Comparison of ENCODE assay signal across 8 cellular contexts in genomic region chr10:21525367-21526183, GRCh38. TPM values are rescaled to one million over a fixed set of nuclear protein-coding genes. Genes with fewer than 3 reads are reported as not detected.
DNase-seq lines count a peak whose midpoint lies in the region; ATAC-seq, FAIRE-seq and TF ChIP-seq lines count a peak whose summit lies in the region.

Gene SKIDA1, minus strand, starts transcription at chr10:21525682. Its CDS starts 7,860 bp downstream, at chr10:21517822.

- H3K27me3 ChIP-seq in HepG2 (ENCODE audit: control insufficient read depth in 1 of 2, insufficient read depth in 2 of 2, low read length in 2 of 2) = no peaks in the 10 kb centered on the region

- peak within 1 kb of the TSS; percentile 97 for H2AFZ ChIP-seq in HepG2 (ENCODE audit: low read length)

- peaks cover 38% of the 10 kb centered on the region for H3K4me1 ChIP-seq in HepG2 (ENCODE audit: insufficient read depth, low read length)

- peak within 1 kb of the TSS; percentile 95 for H3K27ac ChIP-seq in HepG2 (ENCODE audit: extremely low read length, insufficient read depth, low read length)

- H3K9ac ChIP-seq in HepG2 (ENCODE audit: insufficient read depth, low read depth, low read length) = peak within 1 kb of the TSS; percentile 92

- TF ChIP-seq CTCF in HepG2 (CRISPR knock-in tag; IDR thresholded peaks at IDR 0.05) = no peak; the same call in 1 of the 2 replicates

- POLR2A ChIA-PET in HepG2 (lab: Yijun Ruan, JAX) = interaction anchor here (0.8 to 5.0 kb wide), 19 partner anchors 10 to 1157 kb away, joined by 3 to 294 read pairs (median 5); partner anchors contain the start of genes COMMD3 and DNAJC1

- intact Hi-C loops in HepG2 (cut with micrococcal nuclease; ENCODE audit: unreplicated experiment) = loop anchor here (1.0 to 2.0 kb wide), 2 partner anchors 9 to 29 kb away; partner anchors contain the start of gene MLLT10

- in situ Hi-C loops in HepG2 (cut with HindIII; ENCODE audit: extremely low pct_ligation_motif_present, low pct_unique_long_range_greater_than_20kb) = no loop called here

- no peak for FAIRE-seq in HepG2 (lab: Jason Lieb, UNC)

- no peaks in the 10 kb centered on the region for H3K9me3 ChIP-seq in HepG2 (ENCODE audit: low read length)

- TF ChIP-seq POLR2A in HepG2 (IDR thresholded peaks at IDR 0.05; ENCODE audit: insufficient read depth in 1 of 2, low read depth in 2 of 2, low read length in 2 of 2) = peak in 1 of 2 experiments; percentile 78; a peak in 2 of 4 replicates

- no peaks in the 10 kb centered on the region for H4K20me1 ChIP-seq in HepG2 (ENCODE audit: insufficient read depth, low read length)

- peak; percentile 55 for ATAC-seq in GM19025 (IDR thresholded peaks at IDR 0.05; ENCODE audit: low read depth, unreplicated experiment)
- ATAC-seq in HG03354 (IDR thresholded peaks at IDR 0.05; ENCODE audit: poor library complexity, severe bottlenecking, unreplicated experiment) = peak; percentile 54
- ATAC-seq in HepG2 = peak; percentile 74

- CTCF ChIA-PET in HepG2 (lab: Yijun Ruan, JAX; ENCODE audit: low intra/inter-chr PET ratio, low total read pairs) = interaction anchor here (2.7 kb wide), 1 partner anchor 30 kb away, joined by 6 read pairs; no protein-coding TSS in a partner anchor

- peak; percentile 63; the same call in 1 of the 2 replicates for TF ChIP-seq RAD21 in HepG2 (CRISPR knock-in tag; IDR thresholded peaks at IDR 0.05)

- H3K4me3 ChIP-seq in HepG2 (replicated peaks in 1 of 3; ENCODE audit: insufficient read depth in 1 of 3, low read depth in 2 of 3, low read length in 3 of 3) = peak within 1 kb of the TSS; percentile 51 to 79 (median 77)

- 2% methylated on average over 30 of the region's 64 CpGs for WGBS in HepG2 (ENCODE audit: low lambda C conversion rate)

- peak within 1 kb of the TSS; percentile 95 for H3K4me2 ChIP-seq in HepG2 (ENCODE audit: low read depth, low read length)

- H3K36me3 ChIP-seq in HepG2 (replicated peaks in 1 of 2; ENCODE audit: control insufficient read depth in 1 of 2, insufficient read depth in 2 of 2, low read length in 2 of 2) = no peaks in the 10 kb centered on the region

- TF ChIP-seq EP300 in HepG2 (IDR thresholded peaks at IDR 0.05; ENCODE audit: low read depth in 2 of 2, low read length in 2 of 2) (peak; percentile 13 to 45; a peak in 2 of 4 replicates), HepG2 (CRISPR knock-in tag; IDR thresholded peaks at IDR 0.05; ENCODE audit: borderline replicate concordance) (peak; percentile 44; the same call in 1 of the 2 replicates)

- DNase-seq in AG08395 (ENCODE audit: low spot score) = peak; percentile 68
- peak; percentile 91 to 93 for DNase-seq in NCI-H446 (lab: John Stamatoyannopoulos, UW)
- DNase-seq in activated CD4-positive, alpha-beta T cell treated with anti-CD3 and anti-CD28 coated beads for 1 hour = peak; percentile 42
- DNase-seq in dermis microvascular lymphatic vessel endothelial cell (ENCODE audit: low read depth in 2 of 2) = peak; percentile 93 to 95
- peak; percentile 92 for DNase-seq in HepG2 (ENCODE audit: low spot score)
- peak; percentile 71 for DNase-seq in stimulated activated CD4-positive, alpha-beta T cell treated with anti-CD3 and anti-CD28 coated beads, Interleukin-4, amount 100 ng/mL, for 1 hour

- H3K79me2 ChIP-seq in HepG2 (ENCODE audit: insufficient read depth, low read length) = peaks cover 34% of the 10 kb centered on the region

- BruUV-seq in HepG2 (replicated peaks; lab: Mats Ljungman, UMichigan) = no TSS peak

TF ChIP-seq in HepG2, 621 proteins besides CTCF, POLR2A, EP300 and RAD21 (continues in another document):
- TF ChIP-seq PRPF4 (IDR thresholded peaks at IDR 0.05; ENCODE audit: low read depth, low read length, poor library complexity, severe bottlenecking) (peak; percentile 82), BCL3 (CRISPR knock-in tag; IDR thresholded peaks at IDR 0.05) (peak; percentile 86; the same call in 1 of the 2 replicates), ZNF138 (CRISPR knock-in tag; IDR thresholded peaks at IDR 0.05; ENCODE audit: low read depth) (no peak), MED8 (CRISPR knock-in tag; IDR thresholded peaks at IDR 0.05; ENCODE audit: insufficient replicate concordance) (peak; percentile 52), SOX5 (CRISPR knock-in tag; IDR thresholded peaks at IDR 0.05; ENCODE audit: borderline replicate concordance) (peak; percentile 76; the same call in 1 of the 2 replicates), HDAC6 (IDR thresholded peaks at IDR 0.05; ENCODE audit: low read depth, low read length) (no peak), KDM1A (CRISPR knock-in tag; IDR thresholded peaks at IDR 0.05) (no peak), GABPA (IDR thresholded peaks at IDR 0.05; ENCODE audit: low read depth, low read length) (no peak), GABPA (CRISPR knock-in tag; IDR thresholded peaks at IDR 0.05; ENCODE audit: low read depth) (peak; percentile 47; the same call in 1 of the 2 replicates), PLRG1 (conservative IDR thresholded peaks at IDR 0.05) (no peak), ZBTB14 (CRISPR knock-in tag; IDR thresholded peaks at IDR 0.05) (peak; percentile 84), BCLAF1 (IDR thresholded peaks at IDR 0.05) (no peak), ZSCAN12 (CRISPR knock-in tag; IDR thresholded peaks at IDR 0.05) (no peak), ZNF816 (CRISPR knock-in tag; IDR thresholded peaks at IDR 0.05; ENCODE audit: borderline replicate concordance) (peak; percentile 15; the same call in 1 of the 2 replicates), NAIF1 (CRISPR knock-in tag; IDR thresholded peaks at IDR 0.05; ENCODE audit: borderline replicate concordance) (peak; percentile 82; the same call in 1 of the 2 replicates)

RNA-seq across cellular contexts. Expression of gene SKIDA1, which starts in this region (rescaled TPM):
- total RNA-seq in dermis microvascular lymphatic vessel endothelial cell = 1.9 and 3.8 TPM in 2 replicates
- 1.4 and 1.5 TPM in 2 replicates for total RNA-seq in HepG2 (2016; rRNA removed; fragmentation: Illumina TruSeq; extraction: Trizol)
- 0.35 and 0.40 TPM in 2 replicates for total RNA-seq in HepG2 (2016; cell fraction: cytosol; rRNA removed; fragmentation: Illumina TruSeq; extraction: Trizol; ENCODE audit: low read depth)
- total RNA-seq in HepG2 (2016; cell fraction: insoluble cytoplasmic fraction; rRNA removed; fragmentation: Illumina TruSeq; extraction: Trizol) = 1.1 and 1.2 TPM in 2 replicates
- total RNA-seq in HepG2 (2016; cell fraction: membrane; rRNA removed; fragmentation: Illumina TruSeq; extraction: Trizol) = 1.1 TPM in 2 replicates
- total RNA-seq in HepG2 (2016; cell fraction: nucleus; rRNA removed; fragmentation: Illumina TruSeq; extraction: Trizol) = 1.4 TPM in 2 replicates
- 0.29 and 0.73 TPM in 2 replicates for polyA plus RNA-seq in HepG2 (2011; rRNA removed)
- 0.17 and 0.19 TPM in 2 replicates for polyA plus RNA-seq in HepG2 (2011; cell fraction: cytosol; rRNA removed)
- polyA plus RNA-seq in HepG2 (2011; cell fraction: nucleus; rRNA removed) = 0.45 and 0.59 TPM in 2 replicates
- polyA plus RNA-seq in HepG2 (2012) = 0.24 and 0.85 TPM in 2 replicates
- 0.11 and 0.58 TPM in 2 replicates for polyA plus RNA-seq in HepG2 (2016; cell fraction: cytosol; fragmentation: Illumina TruSeq; extraction: Trizol; ENCODE audit: low read depth)
- 0.67 and 0.78 TPM in 2 replicates for polyA plus RNA-seq in HepG2 (2016; cell fraction: insoluble cytoplasmic fraction; fragmentation: Illumina TruSeq; extraction: Trizol; ENCODE audit: low read depth)
- 0.33 and 0.58 TPM in 2 replicates for polyA plus RNA-seq in HepG2 (2016; cell fraction: membrane; fragmentation: Illumina TruSeq; extraction: Trizol; ENCODE audit: low read depth)
- polyA plus RNA-seq in HepG2 (2016; cell fraction: nucleus; fragmentation: Illumina TruSeq; extraction: Trizol; ENCODE audit: insufficient read depth, low read depth) = 2.7 and 2.8 TPM in 2 replicates
- 0.12 and 0.28 TPM in 2 replicates for polyA minus RNA-seq in HepG2 (2011; rRNA and poly(A)+ RNA removed; ENCODE audit: low replicate concordance)
- 0.49 and 0.88 TPM in 2 replicates for polyA minus RNA-seq in HepG2 (2011; cell fraction: cytosol; rRNA and poly(A)+ RNA removed)
- 0.50 and 0.52 TPM in 2 replicates for polyA minus RNA-seq in HepG2 (2011; cell fraction: nucleus; rRNA and poly(A)+ RNA removed)

Comparison
In these comparisons a context has a peak if more than half of its experiments do, and no peak if none do; other contexts are left out.
1. Peak in every context shown above with its lines: DNase-seq, ATAC-seq, H3K4me3 ChIP-seq and H3K27ac ChIP-seq.
2. DNase-seq: peak in every context shown above with its lines; median percentile 94 in dermis microvascular lymphatic vessel endothelial cell; 92 in NCI-H446; 92 in HepG2; 71 in stimulated activated CD4-positive, alpha-beta T cell treated with anti-CD3 and anti-CD28 coated beads, Interleukin-4, amount 100 ng/mL, for 1 hour; 68 in AG08395; 42 in activated CD4-positive, alpha-beta T cell treated with anti-CD3 and anti-CD28 coated beads for 1 hour.